Comparison of ENCODE assay signal across 8 cellular contexts in the genomic region with DNA sequence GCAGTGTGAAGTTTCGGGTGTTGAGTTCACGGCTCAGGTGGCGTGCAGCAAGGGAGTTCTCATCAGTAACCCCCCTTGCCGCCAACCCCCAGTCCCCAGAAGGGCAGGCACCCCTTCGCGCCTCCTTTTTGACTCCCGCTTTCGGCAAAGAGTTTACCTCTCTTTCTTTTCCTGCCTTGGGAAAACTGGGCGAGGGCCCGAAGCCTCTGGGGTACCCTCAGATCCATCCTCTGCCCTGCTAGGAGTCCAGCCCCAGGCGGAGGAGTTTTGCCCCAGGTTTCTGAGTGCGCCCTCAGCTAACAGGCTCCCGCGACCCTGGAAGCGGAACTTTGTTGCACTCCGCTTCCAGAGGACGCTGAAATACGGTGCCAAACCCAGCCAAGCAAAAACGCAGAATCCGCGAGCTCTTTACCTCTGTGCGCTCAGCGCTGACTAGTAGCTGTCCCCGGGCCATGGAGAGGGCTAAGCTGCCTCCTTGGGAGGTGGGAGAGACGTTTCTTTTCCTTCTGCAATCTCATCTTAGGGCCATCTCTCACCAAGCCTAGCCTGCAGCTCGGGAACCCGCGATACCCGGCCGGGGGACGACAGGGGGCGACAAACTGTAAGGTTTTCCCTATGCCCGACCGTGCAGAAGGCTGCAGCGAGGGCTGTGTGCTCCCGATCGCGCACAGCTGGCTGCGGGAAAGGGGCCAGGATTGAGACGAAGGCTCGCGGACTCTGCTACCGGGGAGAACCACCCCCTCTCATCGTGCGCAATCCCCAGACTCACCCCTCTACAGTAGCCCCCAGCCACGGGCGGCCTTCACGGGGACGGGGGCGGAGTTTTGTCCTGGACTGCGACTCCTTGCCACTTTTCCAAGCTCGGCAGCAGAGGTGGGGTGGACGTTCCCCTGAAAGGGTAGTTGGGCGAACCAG. TPM values are rescaled to one million over a fixed set of nuclear protein-coding genes. Genes with fewer than 3 reads are reported as not detected.
DNase-seq lines count a peak whose midpoint lies in the region; ATAC-seq and TF ChIP-seq lines count a peak whose summit lies in the region.

No MANE protein-coding gene starts in this region.

- TF ChIP-seq POLR2A in testis (IDR thresholded peaks at IDR 0.05): no peak

- ATAC-seq in HG03097 (IDR thresholded peaks at IDR 0.05; ENCODE audit: low FRiP score, unreplicated experiment) (no peak), HG03139 (IDR thresholded peaks at IDR 0.05; ENCODE audit: unreplicated experiment) (no peak)

- peaks cover 6% of the 10 kb centered on the region for H3K4me1 ChIP-seq in testis

- DNase-seq in NCI-H446 (lab: John Stamatoyannopoulos, UW): peak; percentile 9 to 60
- no peak for DNase-seq in NCI-H446 treated with DMSO at 0.1 percent for 48 hours (lab: John Stamatoyannopoulos, UW)
- peak; percentile 52 to 79 for DNase-seq in NCI-H524 (lab: John Stamatoyannopoulos, UW)
- peak in 37 of 61 donors; percentile 1 to 51 (median 15) for DNase-seq in caudate nucleus (lab: John Stamatoyannopoulos, UW)
- peak; percentile 61 to 70 for DNase-seq in lung microvascular endothelial cell (ENCODE audit: low read depth in 2 of 2)
- DNase-seq in testis: peak; percentile 76

- no peaks in the 10 kb centered on the region for H3K27me3 ChIP-seq in testis

- TF ChIP-seq CTCF in testis (IDR thresholded peaks at IDR 0.05): peak in 1 of 3 experiments; percentile 34

- H3K9me3 ChIP-seq in testis: no peaks in the 10 kb centered on the region

- 2 to 5% methylated on average over 25 to 53 of the region's 54 CpGs for WGBS in testis, 2 donors

- H3K4me3 ChIP-seq in testis: no peak overlapping the region

- no peak overlapping the region for H3K27ac ChIP-seq in caudate nucleus (ENCODE audit: low read depth, low read length)
- no peak overlapping the region for H3K27ac ChIP-seq in testis

- H3K36me3 ChIP-seq in testis (ENCODE audit: low read depth, missing control alignments): no peaks in the 10 kb centered on the region

- intact Hi-C loops in testis (cut with DNase I; ENCODE audit: low total_unique reads): no loop called here

RNA-seq across cellular contexts. Expression of a gene that starts 2.7 kb away (rescaled TPM):
- total RNA-seq in lung microvascular endothelial cell (not detected in 2 replicates), testis (not detected)
- 0.07 TPM for polyA plus RNA-seq in testis (ENCODE audit: insufficient read depth, low read depth, low replicate concordance)
